ENCODE assay signal across 9 cellular contexts in genomic region chr1:237672748-237673147, GRCh38.
DNase-seq lines count a peak whose midpoint lies in the region; ATAC-seq, FAIRE-seq and TF ChIP-seq lines count a peak whose summit lies in the region.
"Had no signal": no experiment of that assay in that cellular context is flagged by ENCODE, and none has a peak within 500 bp of the region (broad histone marks: within the 10 kb centered on the region; RNA-seq: fewer than 3 reads in every experiment).

No MANE protein-coding gene starts in this region.

- H3K36me3 Mint-ChIP-seq in natural killer cell = no peaks in the 10 kb centered on the region
- H3K36me3 Mint-ChIP-seq: activated naive CD8-positive, alpha-beta T cell treated with anti-CD3 and anti-CD28 coated beads, Interleukin-2, amount 10 ng/mL, durations not matched to agents 7 days and 5 days had no signal

- CTCF ChIA-PET in Panc1 (lab: Charles Lee) = no interaction called here

- no peaks in the 10 kb centered on the region for H3K9me3 Mint-ChIP-seq in natural killer cell
- H3K9me3 Mint-ChIP-seq: activated naive CD8-positive, alpha-beta T cell treated with anti-CD3 and anti-CD28 coated beads, Interleukin-2, amount 10 ng/mL, durations not matched to agents 7 days and 5 days had no signal

- peaks cover 6 to 7% of the 10 kb centered on the region in 2 donors for H3K27me3 Mint-ChIP-seq in natural killer cell (ENCODE audit: low read depth in 2 of 2)
- H3K27me3 Mint-ChIP-seq: activated naive CD8-positive, alpha-beta T cell treated with anti-CD3 and anti-CD28 coated beads, Interleukin-2, amount 10 ng/mL, durations not matched to agents 7 days and 5 days had no signal

- H3K4me3 ChIP-seq in Panc1 (ENCODE audit: low read depth in 2 of 2, low read length in 2 of 2) (no peak overlapping the region), kidney (ENCODE audit: low read length in 2 of 2) (no peak overlapping the region), dorsolateral prefrontal cortex (no peak overlapping the region)

- no peaks in the 10 kb centered on the region for H3K4me1 Mint-ChIP-seq in natural killer cell
- H3K4me1 Mint-ChIP-seq: activated naive CD8-positive, alpha-beta T cell treated with anti-CD3 and anti-CD28 coated beads, Interleukin-2, amount 10 ng/mL, durations not matched to agents 7 days and 5 days had no signal

- no peak overlapping the region for H3K9ac ChIP-seq in kidney (ENCODE audit: low read length in 2 of 2)

- no peak overlapping the region for H3K27ac Mint-ChIP-seq in natural killer cell
- H3K27ac Mint-ChIP-seq: activated naive CD8-positive, alpha-beta T cell treated with anti-CD3 and anti-CD28 coated beads, Interleukin-2, amount 10 ng/mL, durations not matched to agents 7 days and 5 days had no signal

- peak; percentile 70 for DNase-seq in DMS53 (lab: John Stamatoyannopoulos, UW)
- no peak for DNase-seq in H54 (ENCODE audit: insufficient read length, low spot score)
- peak; percentile 7 for DNase-seq in Panc1 (ENCODE audit: low read depth, low spot score)
- no peak for DNase-seq in kidney
- no peak for DNase-seq in HuH-7.5 (ENCODE audit: low spot score)
- no peak for DNase-seq in natural killer cell
- DNase-seq in dorsolateral prefrontal cortex = no peak
- DNase-seq: activated naive CD8-positive, alpha-beta T cell treated with anti-CD3 and anti-CD28 coated beads, Interleukin-2, amount 10 ng/mL, durations not matched to agents 7 days and 5 days; right cardiac atrium had no signal

- no TSS peak for BruUV-seq in Panc1 (replicated peaks; lab: Mats Ljungman, UMichigan)

- no peak overlapping the region for H3K4me3 Mint-ChIP-seq in natural killer cell
- H3K4me3 Mint-ChIP-seq: activated naive CD8-positive, alpha-beta T cell treated with anti-CD3 and anti-CD28 coated beads, Interleukin-2, amount 10 ng/mL, durations not matched to agents 7 days and 5 days had no signal

- in situ Hi-C loops in Panc1 (cut with HindIII; ENCODE audit: low pct_unique_long_range_greater_than_20kb, low sequenced_read_pairs) = no loop called here

- H3K9me3 ChIP-seq in Panc1 (ENCODE audit: control insufficient read depth, insufficient read depth, low read depth, low read length) = no peaks in the 10 kb centered on the region
- no peaks in the 10 kb centered on the region for H3K9me3 ChIP-seq in kidney (ENCODE audit: control insufficient read depth in 1 of 2, low read length in 2 of 2)

- H3K36me3 ChIP-seq in Panc1 (ENCODE audit: control insufficient read depth, insufficient read depth, low read length) (no peaks in the 10 kb centered on the region), kidney (ENCODE audit: control insufficient read depth in 1 of 2, insufficient read depth in 2 of 2, low read length in 2 of 2) (no peaks in the 10 kb centered on the region)

- TF ChIP-seq POLR2A in H54 (IDR thresholded peaks at IDR 0.05; ENCODE audit: low read depth, low read length) = no peak

- FAIRE-seq in H54 (lab: Jason Lieb, UNC) (peak; percentile 15), kidney (lab: Jason Lieb, UNC) (no peak)

- H3K27me3 ChIP-seq in Panc1 (ENCODE audit: control insufficient read depth, insufficient read depth, low read length) = no peaks in the 10 kb centered on the region
- H3K27me3 ChIP-seq in dorsolateral prefrontal cortex = no peaks in the 10 kb centered on the region

- POLR2A ChIA-PET in Panc1 (lab: Charles Lee) = interaction anchor here (0.6 kb wide), 1 partner anchor 142 kb away, joined by 5 read pairs; no protein-coding TSS in a partner anchor

- TF ChIP-seq CTCF in Panc1 (IDR thresholded peaks at IDR 0.05) (peak; percentile 37; the same call in 1 of the 2 replicates), kidney (IDR thresholded peaks at IDR 0.05; ENCODE audit: borderline replicate concordance, extremely low read depth, insufficient read depth) (peak; percentile 2), natural killer cell (IDR thresholded peaks at IDR 0.05) (no peak), dorsolateral prefrontal cortex (IDR thresholded peaks at IDR 0.05 in 54 of 56, conservative IDR thresholded peaks at IDR 0.05 in 2 of 56; ENCODE audit: low read depth in 1 of 56, partially characterized antibody in 56 of 56) (no peak)

- H3K4me1 ChIP-seq in Panc1 (ENCODE audit: control insufficient read depth, insufficient read depth, low read length) (no peaks in the 10 kb centered on the region), kidney (ENCODE audit: control insufficient read depth in 1 of 2, insufficient read depth in 1 of 2, low read depth in 1 of 2, low read length in 2 of 2) (no peaks in the 10 kb centered on the region)

- ATAC-seq in Panc1 = no peak
- no peak for ATAC-seq in natural killer cell

- intact Hi-C loops in Panc1 (cut with micrococcal nuclease; ENCODE audit: unreplicated experiment) (no loop called here), kidney (cut with DNase I) (no loop called here), natural killer cell (cut with micrococcal nuclease) (no loop called here), dorsolateral prefrontal cortex (cut with DNase I) (loop anchor here in 1 of 2 donors (10.0 kb wide), 1 partner anchor 132 kb away; no protein-coding TSS in a partner anchor)

- H3K27ac ChIP-seq in Panc1 (ENCODE audit: low read length) (no peak overlapping the region), kidney (ENCODE audit: low read depth in 2 of 2, low read length in 2 of 2) (no peak overlapping the region), dorsolateral prefrontal cortex (no peak overlapping the region)

Comparison
In these comparisons a context has a peak if more than half of its experiments do, and no peak if none do; other contexts are left out.
1. DNase-seq: peak in DMS53 (single experiment) and Panc1 (single experiment); none in H54 (single experiment), kidney (single experiment), HuH-7.5 (single experiment), natural killer cell (single experiment) and dorsolateral prefrontal cortex (0 of 10).
2. CTCF ChIP-seq: peak in Panc1 (single experiment) and kidney (single experiment); none in natural killer cell (single experiment) and dorsolateral prefrontal cortex (0 of 56).